1 cellular context compared by ENCODE assay signal in the genomic region with DNA sequence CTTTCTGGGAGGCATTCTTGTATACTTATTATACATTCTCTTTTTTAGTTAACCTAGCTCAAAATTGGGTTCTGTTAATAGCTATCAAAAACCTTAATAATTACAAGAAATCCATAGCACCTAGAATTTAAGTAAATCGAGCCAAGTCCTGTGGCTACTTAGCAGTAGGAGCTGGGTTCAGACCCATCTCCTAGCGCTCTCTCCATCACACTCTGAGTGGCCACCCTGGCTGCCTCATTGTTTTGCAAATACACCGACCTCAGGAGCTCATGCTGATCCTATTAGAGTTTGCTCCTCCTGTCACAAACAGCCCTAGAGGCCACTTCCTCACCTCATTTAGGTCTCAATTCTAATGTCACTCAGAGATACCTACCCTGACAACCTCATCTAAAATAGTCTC.
TF ChIP-seq lines count a peak whose summit lies in the region.

No MANE protein-coding gene starts in this region.

TF ChIP-seq in H1, 55 proteins besides CTCF, POLR2A, EP300 and RAD21:
- TF ChIP-seq, protein P1, sequence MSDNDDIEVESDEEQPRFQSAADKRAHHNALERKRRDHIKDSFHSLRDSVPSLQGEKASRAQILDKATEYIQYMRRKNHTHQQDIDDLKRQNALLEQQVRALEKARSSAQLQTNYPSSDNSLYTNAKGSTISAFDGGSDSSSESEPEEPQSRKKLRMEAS (IDR thresholded peaks at IDR 0.05), result no peak
- TF ChIP-seq NANOG (IDR thresholded peaks at IDR 0.05; ENCODE audit: insufficient read depth, low read depth, low read length, poor library complexity, severe bottlenecking) (peak; percentile 56), POU5F1 (IDR thresholded peaks at IDR 0.05; ENCODE audit: low read depth, low read length) (0 out of 2 replicates have a peak, but pooled peaks have one; percentile 34), HDAC2 (IDR thresholded peaks at IDR 0.05; ENCODE audit: borderline replicate concordance in 1 of 2, low read depth in 2 of 2, low read length in 2 of 2) (0 out of 4 replicates have a peak, but pooled peaks of 1 of the 2 experiments have one; percentile 18), TBP (IDR thresholded peaks at IDR 0.05; ENCODE audit: low read depth, low read length) (no peak)
